ENCODE assay signal across 13 cellular contexts in the genomic region with DNA sequence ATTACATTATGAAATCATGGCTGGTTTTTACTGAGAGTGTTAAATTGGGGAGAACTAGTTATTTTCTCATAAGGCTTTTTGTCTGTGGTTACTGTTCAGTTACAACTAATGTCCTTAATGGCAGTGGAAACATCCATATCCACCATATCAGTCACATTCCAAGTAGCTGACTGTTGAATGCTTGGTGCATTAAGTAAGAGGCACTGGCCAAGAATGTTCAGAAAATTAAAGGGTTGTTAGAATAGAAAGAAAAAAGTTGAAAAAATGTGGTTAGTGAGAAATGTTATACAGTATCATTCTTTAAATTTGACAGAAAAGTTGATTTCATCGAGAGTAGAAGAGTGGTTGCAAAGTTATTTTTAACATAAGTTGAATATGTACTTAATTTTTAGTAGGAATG.
DNase-seq lines count a peak whose midpoint lies in the region; TF ChIP-seq lines count a peak whose summit lies in the region.
"Had no signal": no experiment of that assay in that cellular context is flagged by ENCODE, and none has a peak within 500 bp of the region (broad histone marks: within the 10 kb centered on the region; RNA-seq: fewer than 3 reads in every experiment).

No MANE protein-coding gene starts in this region.

- no peaks in the 10 kb centered on the region for H3K27me3 ChIP-seq in thyroid gland
- H3K27me3 ChIP-seq: upper lobe of right lung had no signal

- no peaks in the 10 kb centered on the region for H3K9me3 ChIP-seq in thyroid gland
- H3K9me3 ChIP-seq: upper lobe of right lung had no signal

- CTCF ChIA-PET in AG04449 (lab: Yijun Ruan, JAX) = no interaction called here

- DNase-seq in AG04449 (ENCODE audit: low read depth, low spot score) (peak; percentile 50), HS-27A (ENCODE audit: low read depth) (peak; percentile 67), astrocyte of the hippocampus (ENCODE audit: low read depth, low spot score) (peak; percentile 71), hepatic stellate cell (ENCODE audit: low spot score) (peak; percentile 2), COR-L47 (lab: John Stamatoyannopoulos, UW) (no peak), NCI-H2107 treated with DMSO at 0.1 percent for 48 hours (lab: John Stamatoyannopoulos, UW; ENCODE audit: unreplicated experiment) (no peak), NCI-H82 treated with DMSO at 0.1 percent for 48 hours (lab: John Stamatoyannopoulos, UW; ENCODE audit: unreplicated experiment) (no peak), thyroid gland (no peak)
- DNase-seq: occipital lobe; stimulated activated CD4-positive, alpha-beta T cell treated with anti-CD3 and anti-CD28 coated beads, Interleukin-15, amount 100 ng/mL, for 24 hours; T1000; upper lobe of right lung had no signal

- H3K27ac ChIP-seq in thyroid gland = no peak overlapping the region
- H3K27ac ChIP-seq: upper lobe of right lung had no signal

- H3K4me1 ChIP-seq in thyroid gland = no peaks in the 10 kb centered on the region
- H3K4me1 ChIP-seq: upper lobe of right lung had no signal

- TF ChIP-seq CTCF in AG04449 (IDR thresholded peaks at IDR 0.05; ENCODE audit: insufficient read depth, low read length, missing control alignments) = no peak
- TF ChIP-seq CTCF in thyroid gland (IDR thresholded peaks at IDR 0.05) = no peak

- no peaks in the 10 kb centered on the region for H3K36me3 ChIP-seq in thyroid gland
- H3K36me3 ChIP-seq: upper lobe of right lung had no signal

- intact Hi-C loops in thyroid gland (cut with DNase I) = no loop called here

- no peak for TF ChIP-seq POLR2A in thyroid gland (IDR thresholded peaks at IDR 0.05)

- 70 to 77% methylated on average over 1 of the region's 1 CpG for WGBS in thyroid gland, 2 donors

- H3K4me3 ChIP-seq in AG04449 (ENCODE audit: low read depth, low read length) (no peak overlapping the region), thyroid gland (replicated peaks in 1 of 3) (no peak overlapping the region)
- H3K4me3 ChIP-seq: lung, upper lobe of right lung had no signal

- POLR2A ChIA-PET in AG04449 (lab: Yijun Ruan, JAX) = no interaction called here

Comparison
In these comparisons a context has a peak if more than half of its experiments do, and no peak if none do; other contexts are left out.
1. DNase-seq: peak in AG04449 (single experiment), HS-27A (single experiment), astrocyte of the hippocampus (single experiment) and hepatic stellate cell (single experiment); none in COR-L47 (single experiment), NCI-H2107 treated with DMSO at 0.1 percent for 48 hours (single experiment), NCI-H82 treated with DMSO at 0.1 percent for 48 hours (single experiment) and thyroid gland (0 of 2).